12 cellular contexts compared by ENCODE assay signal in genomic region chr1:230050973-230051735, GRCh38.
"Had no signal": no experiment of that assay in that cellular context is flagged by ENCODE, and none has a peak within 500 bp of the region (broad histone marks: within the 10 kb centered on the region; RNA-seq: fewer than 3 reads in every experiment).

No MANE protein-coding gene starts in this region.

- DNase-seq: activated CD4-positive, alpha-beta T cell treated with anti-CD3 and anti-CD28 coated beads for 4 hours; activated CD8-positive, alpha-beta T cell treated with anti-CD3 and anti-CD28 coated beads, Interleukin-2, amount 10 ng/mL, durations not matched to agents 7 days and 5 days; activated naive CD4-positive, alpha-beta T cell; amniotic stem cell; left colon had no signal

- H3K9me3 ChIP-seq: suprapubic skin had no signal

- H3K27me3 ChIP-seq: neural progenitor cell had no signal

- H3K27ac Mint-ChIP-seq: activated CD8-positive, alpha-beta T cell treated with anti-CD3 and anti-CD28 coated beads, Interleukin-2, amount 10 ng/mL, durations not matched to agents 7 days and 5 days; mesothelial cell of epicardium; neural progenitor cell; stimulated activated naive CD8-positive, alpha-beta T cell treated with anti-CD3 and anti-CD28 coated beads, Interleukin-15, Interleukin-2, amounts not matched to agents 100 ng/mL and 50 ng/mL, for 24 hours; WTC11 had no signal

- H3K9me3 Mint-ChIP-seq: mesothelial cell of epicardium; neural progenitor cell; stimulated activated naive CD8-positive, alpha-beta T cell treated with anti-CD3 and anti-CD28 coated beads, Interleukin-15, Interleukin-2, amounts not matched to agents 100 ng/mL and 50 ng/mL, for 24 hours had no signal

- H2AFZ ChIP-seq: neural progenitor cell had no signal

- H3K4me3 ChIP-seq: lung, neural progenitor cell, suprapubic skin had no signal

- H3K27me3 Mint-ChIP-seq: stimulated activated naive CD8-positive, alpha-beta T cell treated with anti-CD3 and anti-CD28 coated beads, Interleukin-15, Interleukin-2, amounts not matched to agents 100 ng/mL and 50 ng/mL, for 24 hours had no signal

- ATAC-seq: activated CD8-positive, alpha-beta T cell treated with anti-CD3 and anti-CD28 coated beads, Interleukin-2, amount 10 ng/mL, durations not matched to agents 7 days and 5 days; left colon; sciatic nerve; WTC11 had no signal

- H3K36me3 ChIP-seq: neural progenitor cell, suprapubic skin had no signal

- H3K9ac ChIP-seq: neural progenitor cell had no signal

- H3K36me3 Mint-ChIP-seq: mesothelial cell of epicardium, neural progenitor cell, WTC11 had no signal

- H3K4me3 Mint-ChIP-seq: activated CD8-positive, alpha-beta T cell treated with anti-CD3 and anti-CD28 coated beads, Interleukin-2, amount 10 ng/mL, durations not matched to agents 7 days and 5 days; mesothelial cell of epicardium; neural progenitor cell; stimulated activated naive CD8-positive, alpha-beta T cell treated with anti-CD3 and anti-CD28 coated beads, Interleukin-15, Interleukin-2, amounts not matched to agents 100 ng/mL and 50 ng/mL, for 24 hours; WTC11 had no signal

- H3K4me2 ChIP-seq: neural progenitor cell had no signal

- H3K4me1 ChIP-seq: suprapubic skin had no signal

- H3K27ac ChIP-seq: neural progenitor cell, suprapubic skin had no signal
